In the genomic region with DNA sequence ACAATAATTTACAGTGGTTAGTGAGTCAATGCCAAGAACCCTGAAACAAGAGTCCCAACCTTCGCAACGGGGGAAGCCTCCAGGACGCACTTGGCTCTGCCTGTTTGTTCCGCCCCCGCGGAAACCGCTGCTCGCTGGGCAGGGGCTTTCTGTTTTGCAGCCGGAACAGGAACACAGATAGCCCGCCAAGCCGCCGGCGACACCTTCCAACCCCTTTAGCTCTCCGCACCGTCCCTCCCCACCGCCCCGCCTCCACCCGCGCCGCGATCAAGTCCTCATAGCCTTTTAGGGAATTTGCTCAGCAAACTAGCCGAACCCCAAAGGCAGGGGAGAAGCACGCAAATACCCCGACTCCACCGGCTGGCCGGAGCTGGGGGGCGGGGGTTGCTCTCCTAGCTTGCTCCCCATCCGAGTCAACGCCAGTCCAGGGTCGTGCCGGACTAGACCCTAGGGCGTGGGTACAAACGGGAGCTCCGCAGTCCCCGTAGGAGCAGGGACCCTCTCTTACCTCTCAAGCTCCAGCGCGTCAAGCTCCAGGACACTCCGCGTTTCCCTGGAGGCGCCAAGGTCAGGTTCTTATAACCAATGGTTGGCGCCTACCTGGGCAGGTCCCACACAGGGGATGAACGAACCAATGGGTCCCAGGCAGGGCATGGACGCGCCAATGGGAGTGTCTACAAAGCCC, we compare ENCODE assay signal across 8 cellular contexts. TPM values are rescaled to one million over a fixed set of nuclear protein-coding genes. Genes with fewer than 3 reads are reported as not detected.
DNase-seq lines count a peak whose midpoint lies in the region; ATAC-seq and TF ChIP-seq lines count a peak whose summit lies in the region.

A gene with protein sequence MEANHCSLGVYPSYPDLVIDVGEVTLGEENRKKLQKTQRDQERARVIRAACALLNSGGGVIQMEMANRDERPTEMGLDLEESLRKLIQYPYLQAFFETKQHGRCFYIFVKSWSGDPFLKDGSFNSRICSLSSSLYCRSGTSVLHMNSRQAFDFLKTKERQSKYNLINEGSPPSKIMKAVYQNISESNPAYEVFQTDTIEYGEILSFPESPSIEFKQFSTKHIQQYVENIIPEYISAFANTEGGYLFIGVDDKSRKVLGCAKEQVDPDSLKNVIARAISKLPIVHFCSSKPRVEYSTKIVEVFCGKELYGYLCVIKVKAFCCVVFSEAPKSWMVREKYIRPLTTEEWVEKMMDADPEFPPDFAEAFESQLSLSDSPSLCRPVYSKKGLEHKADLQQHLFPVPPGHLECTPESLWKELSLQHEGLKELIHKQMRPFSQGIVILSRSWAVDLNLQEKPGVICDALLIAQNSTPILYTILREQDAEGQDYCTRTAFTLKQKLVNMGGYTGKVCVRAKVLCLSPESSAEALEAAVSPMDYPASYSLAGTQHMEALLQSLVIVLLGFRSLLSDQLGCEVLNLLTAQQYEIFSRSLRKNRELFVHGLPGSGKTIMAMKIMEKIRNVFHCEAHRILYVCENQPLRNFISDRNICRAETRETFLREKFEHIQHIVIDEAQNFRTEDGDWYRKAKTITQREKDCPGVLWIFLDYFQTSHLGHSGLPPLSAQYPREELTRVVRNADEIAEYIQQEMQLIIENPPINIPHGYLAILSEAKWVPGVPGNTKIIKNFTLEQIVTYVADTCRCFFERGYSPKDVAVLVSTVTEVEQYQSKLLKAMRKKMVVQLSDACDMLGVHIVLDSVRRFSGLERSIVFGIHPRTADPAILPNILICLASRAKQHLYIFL (minus strand): TSS at position 553 of the 685 bp plus-strand sequence. CDS start 3,086 bp downstream, outside the sequence.

- peak; percentile 58 for TF ChIP-seq POLR2A in NB4 (IDR thresholded peaks at IDR 0.05; ENCODE audit: extremely low read depth, insufficient read length)
- no peak for TF ChIP-seq POLR2A in lower leg skin (IDR thresholded peaks at IDR 0.05)

- TF ChIP-seq CTCF in HEK293 (tag by site-specific recombination; IDR thresholded peaks at IDR 0.05) (no peak), NB4 (IDR thresholded peaks at IDR 0.05; ENCODE audit: low read depth, low read length) (no peak), choroid plexus epithelial cell (conservative IDR thresholded peaks at IDR 0.05; ENCODE audit: low read depth, low read length) (no peak), lower leg skin (IDR thresholded peaks at IDR 0.05) (no peak)

- H3K4me3 ChIP-seq in HEK293 (ENCODE audit: low read depth, low read length) (peak within 1 kb of the TSS; percentile 54), NB4 (ENCODE audit: low read depth, low read length) (peak within 1 kb of the TSS; percentile 85), choroid plexus epithelial cell (ENCODE audit: low read depth, low read length) (peak within 1 kb of the TSS; percentile 57), lower leg skin (ENCODE audit: low read depth, poor library complexity, severe bottlenecking) (peak within 1 kb of the TSS; percentile 31)

- intact Hi-C loops in lower leg skin (cut with DNase I; ENCODE audit: low total_unique reads): no loop called here

- DNase-seq in GF-D8 (lab: John Stamatoyannopoulos, UW) (peak; percentile 69), NB4 (ENCODE audit: low read depth) (peak; percentile 99), choroid plexus epithelial cell (ENCODE audit: low read depth) (peak; percentile 60), lower leg skin (ENCODE audit: low spot score in 2 of 2) (peak; percentile 60 to 95), RKO (ENCODE audit: low spot score) (no peak)
- DNase-seq in stimulated activated CD4-positive, alpha-beta T cell treated with anti-CD3 and anti-CD28 coated beads, TNF-alpha, amount 100 ng/mL, for 4 hours (ENCODE audit: low read depth in 3 of 3): peak; percentile 60 to 74 (median 64)

- peak; percentile 94 to 96 for ATAC-seq in activated CD4-positive, CD25-positive, alpha-beta regulatory T cell treated with anti-CD3 and anti-CD28 coated beads, Interleukin-2, amount 50 U/mL, for 24 hours

- no peaks in the 10 kb centered on the region for H3K9me3 ChIP-seq in HEK293 (ENCODE audit: control insufficient read depth, insufficient read depth, low read depth, low read length)

- 2% methylated on average over 36 to 41 of the region's 44 CpGs for WGBS in lower leg skin, 2 donors

- H3K4me1 ChIP-seq in HEK293 (ENCODE audit: control insufficient read depth, insufficient read depth, low read length): no peaks in the 10 kb centered on the region

- H3K36me3 ChIP-seq in HEK293 (ENCODE audit: control insufficient read depth in 2 of 2, insufficient read depth in 1 of 2, low read length in 2 of 2): no peaks in the 10 kb centered on the region

- POLR2A ChIA-PET in HEK293 (lab: Yijun Ruan, JAX): interaction anchor here (0.6 to 2.6 kb wide), 6 partner anchors 9 to 115 kb away, joined by 4 to 23 read pairs (median 5); a partner anchor contains a TSS

- peak within 1 kb of the TSS; percentile 38; the same call in 1 of the 2 replicates for H3K27ac ChIP-seq in HEK293 (ENCODE audit: extremely low read depth, low read depth, low read length)

- CTCF ChIA-PET in HEK293 (lab: Yijun Ruan, JAX): interaction anchor here (0.6 to 1.8 kb wide), 3 partner anchors 16 to 815 kb away, joined by 3 to 4 read pairs (median 4); no protein-coding TSS in a partner anchor

TF ChIP-seq in HEK293, 187 proteins besides CTCF, POLR2A, EP300 and RAD21 (continues in another document):
- TF ChIP-seq ZBTB17 (tag by site-specific recombination; IDR thresholded peaks at IDR 0.05): peak; percentile 67; the same call in 1 of the 2 replicates
- TF ChIP-seq, protein P1, sequence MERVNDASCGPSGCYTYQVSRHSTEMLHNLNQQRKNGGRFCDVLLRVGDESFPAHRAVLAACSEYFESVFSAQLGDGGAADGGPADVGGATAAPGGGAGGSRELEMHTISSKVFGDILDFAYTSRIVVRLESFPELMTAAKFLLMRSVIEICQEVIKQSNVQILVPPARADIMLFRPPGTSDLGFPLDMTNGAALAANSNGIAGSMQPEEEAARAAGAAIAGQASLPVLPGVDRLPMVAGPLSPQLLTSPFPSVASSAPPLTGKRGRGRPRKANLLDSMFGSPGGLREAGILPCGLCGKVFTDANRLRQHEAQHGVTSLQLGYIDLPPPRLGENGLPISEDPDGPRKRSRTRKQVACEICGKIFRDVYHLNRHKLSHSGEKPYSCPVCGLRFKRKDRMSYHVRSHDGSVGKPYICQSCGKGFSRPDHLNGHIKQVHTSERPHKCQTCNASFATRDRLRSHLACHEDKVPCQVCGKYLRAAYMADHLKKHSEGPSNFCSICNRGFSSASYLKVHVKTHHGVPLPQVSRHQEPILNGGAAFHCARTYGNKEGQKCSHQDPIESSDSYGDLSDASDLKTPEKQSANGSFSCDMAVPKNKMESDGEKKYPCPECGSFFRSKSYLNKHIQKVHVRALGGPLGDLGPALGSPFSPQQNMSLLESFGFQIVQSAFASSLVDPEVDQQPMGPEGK (tag by site-specific recombination; IDR thresholded peaks at IDR 0.05): peak; percentile 30; the same call in 1 of the 2 replicates
- no peak for TF ChIP-seq SCRT2 (tag by site-specific recombination; IDR thresholded peaks at IDR 0.05)
- peak; percentile 40 for TF ChIP-seq SP2 (tag by site-specific recombination; IDR thresholded peaks at IDR 0.05)
- TF ChIP-seq, protein P2, sequence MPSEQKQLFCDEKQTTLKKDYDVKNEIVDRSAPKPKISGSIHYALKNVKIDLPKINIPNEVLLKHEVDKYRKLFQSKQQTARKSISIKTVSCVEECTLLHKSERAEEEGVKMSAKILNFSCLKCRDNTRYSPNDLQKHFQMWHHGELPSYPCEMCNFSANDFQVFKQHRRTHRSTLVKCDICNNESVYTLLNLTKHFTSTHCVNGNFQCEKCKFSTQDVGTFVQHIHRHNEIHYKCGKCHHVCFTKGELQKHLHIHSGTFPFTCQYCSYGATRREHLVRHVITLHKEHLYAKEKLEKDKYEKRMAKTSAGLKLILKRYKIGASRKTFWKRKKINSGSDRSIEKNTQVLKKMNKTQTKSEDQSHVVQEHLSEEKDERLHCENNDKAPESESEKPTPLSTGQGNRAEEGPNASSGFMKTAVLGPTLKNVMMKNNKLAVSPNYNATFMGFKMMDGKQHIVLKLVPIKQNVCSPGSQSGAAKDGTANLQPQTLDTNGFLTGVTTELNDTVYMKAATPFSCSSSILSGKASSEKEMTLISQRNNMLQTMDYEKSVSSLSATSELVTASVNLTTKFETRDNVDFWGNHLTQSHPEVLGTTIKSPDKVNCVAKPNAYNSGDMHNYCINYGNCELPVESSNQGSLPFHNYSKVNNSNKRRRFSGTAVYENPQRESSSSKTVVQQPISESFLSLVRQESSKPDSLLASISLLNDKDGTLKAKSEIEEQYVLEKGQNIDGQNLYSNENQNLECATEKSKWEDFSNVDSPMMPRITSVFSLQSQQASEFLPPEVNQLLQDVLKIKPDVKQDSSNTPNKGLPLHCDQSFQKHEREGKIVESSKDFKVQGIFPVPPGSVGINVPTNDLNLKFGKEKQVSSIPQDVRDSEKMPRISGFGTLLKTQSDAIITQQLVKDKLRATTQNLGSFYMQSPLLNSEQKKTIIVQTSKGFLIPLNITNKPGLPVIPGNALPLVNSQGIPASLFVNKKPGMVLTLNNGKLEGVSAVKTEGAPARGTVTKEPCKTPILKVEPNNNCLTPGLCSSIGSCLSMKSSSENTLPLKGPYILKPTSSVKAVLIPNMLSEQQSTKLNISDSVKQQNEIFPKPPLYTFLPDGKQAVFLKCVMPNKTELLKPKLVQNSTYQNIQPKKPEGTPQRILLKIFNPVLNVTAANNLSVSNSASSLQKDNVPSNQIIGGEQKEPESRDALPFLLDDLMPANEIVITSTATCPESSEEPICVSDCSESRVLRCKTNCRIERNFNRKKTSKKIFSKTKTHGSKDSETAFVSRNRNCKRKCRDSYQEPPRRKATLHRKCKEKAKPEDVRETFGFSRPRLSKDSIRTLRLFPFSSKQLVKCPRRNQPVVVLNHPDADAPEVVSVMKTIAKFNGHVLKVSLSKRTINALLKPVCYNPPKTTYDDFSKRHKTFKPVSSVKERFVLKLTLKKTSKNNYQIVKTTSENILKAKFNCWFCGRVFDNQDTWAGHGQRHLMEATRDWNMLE (tag by site-specific recombination; conservative IDR thresholded peaks at IDR 0.05; ENCODE audit: low read depth): peak; percentile 39; the same call in 1 of the 2 replicates
- TF ChIP-seq ZNF558 (tag by site-specific recombination; IDR thresholded peaks at IDR 0.05): no peak
- TF ChIP-seq ZNF600 (tag by site-specific recombination; IDR thresholded peaks at IDR 0.05): peak; percentile 54; the same call in 1 of the 2 replicates
- no peak for TF ChIP-seq GLIS1 (tag by site-specific recombination; IDR thresholded peaks at IDR 0.05)
- TF ChIP-seq ZNF221 (tag by site-specific recombination; IDR thresholded peaks at IDR 0.05; ENCODE audit: borderline replicate concordance): no peak
- TF ChIP-seq ZNF335 (tag by site-specific recombination; conservative IDR thresholded peaks at IDR 0.05): peak; percentile 64; the same call in 1 of the 2 replicates
- no peak for TF ChIP-seq ZNF544 (tag by site-specific recombination; IDR thresholded peaks at IDR 0.05)
- TF ChIP-seq ZFHX2 (tag by site-specific recombination; conservative IDR thresholded peaks at IDR 0.05): peak; percentile 49

RNA-seq across cellular contexts. Expression of the gene that starts here (rescaled TPM):
- 1 to 10 TPM; 2.9 to 7.8 (median 5.1) TPM for total RNA-seq in lower leg skin

Comparison
In these comparisons a context has a peak if more than half of its experiments do, and no peak if none do; other contexts are left out.
1. H3K4me3 ChIP-seq: peak in every context shown above with its lines; median percentile 85 in NB4; 57 in choroid plexus epithelial cell; 54 in HEK293; 31 in lower leg skin.